Comparison of ENCODE assay signal across 23 cellular contexts in the genomic region with DNA sequence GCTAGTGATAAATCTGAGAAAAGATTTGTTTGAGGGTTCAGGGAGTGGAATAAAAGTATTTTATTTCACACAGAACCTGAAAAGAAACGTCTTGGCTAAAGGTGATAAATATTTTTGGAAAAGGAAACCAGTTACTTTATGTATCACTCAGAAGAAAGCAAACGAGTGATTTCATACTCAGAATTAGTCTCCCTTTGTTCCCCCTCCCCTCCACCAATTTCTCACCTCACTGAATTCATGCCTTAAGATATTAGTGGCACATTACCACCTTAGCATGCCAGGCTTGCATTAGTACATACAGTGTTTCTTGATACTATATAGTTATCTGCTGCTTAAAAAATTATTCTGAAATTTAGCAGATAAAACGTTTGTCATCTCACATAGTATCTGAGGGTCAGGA. TPM values are rescaled to one million over a fixed set of nuclear protein-coding genes. Genes with fewer than 3 reads are reported as not detected.
DNase-seq lines count a peak whose midpoint lies in the region; ATAC-seq, FAIRE-seq and TF ChIP-seq lines count a peak whose summit lies in the region.
"Had no signal": no experiment of that assay in that cellular context is flagged by ENCODE, and none has a peak within 500 bp of the region (broad histone marks: within the 10 kb centered on the region; RNA-seq: fewer than 3 reads in every experiment).

No MANE protein-coding gene starts in this region.

- H3K4me3 ChIP-seq in breast epithelium (no peak overlapping the region), IMR-90 (ENCODE audit: insufficient read depth, low read depth, low read length) (no peak overlapping the region), H1 (ENCODE audit: extremely low read depth in 1 of 4, insufficient read depth in 2 of 4, low read depth in 3 of 4, low read length in 4 of 4) (no peak overlapping the region)
- H3K4me3 ChIP-seq: A549; BLaER1 treated with 17β-estradiol and CSF1 and Interleukin-3, amounts not matched to agents 10 nM and 100 nM had no signal

- H3K9me3 ChIP-seq in breast epithelium (no peaks in the 10 kb centered on the region), IMR-90 (ENCODE audit: control insufficient read depth, insufficient read depth, low read length) (no peaks in the 10 kb centered on the region), H1 (ENCODE audit: insufficient read depth in 2 of 2, low read depth in 1 of 2, low read length in 1 of 2) (peaks cover 5% of the 10 kb centered on the region in 2 experiments; a peak in 1 of 4 replicates)
- H3K9me3 ChIP-seq: BE2C had no signal

- H2AK9ac ChIP-seq in IMR-90 (replicated peaks; ENCODE audit: low read depth, low read length, poor library complexity): no peak overlapping the region

- peaks cover 11 to 73% of the 10 kb centered on the region in 2 experiments for H3K79me2 ChIP-seq in H1 (ENCODE audit: control insufficient read depth in 1 of 2, insufficient read depth in 2 of 2, low read length in 2 of 2)

- H2AK5ac ChIP-seq in IMR-90 (ENCODE audit: low read depth, low read length): no peak overlapping the region
- no peak overlapping the region for H2AK5ac ChIP-seq in H1 (ENCODE audit: low read depth, low read length)

- H3K79me1 ChIP-seq in IMR-90 (ENCODE audit: low read depth in 1 of 2, low read length in 2 of 2) (peaks cover 42 to 44% of the 10 kb centered on the region in 2 experiments), H1 (ENCODE audit: low read depth, low read length) (no peaks in the 10 kb centered on the region; the same call in 1 of the 2 replicates)

- H3K23ac ChIP-seq in IMR-90 (ENCODE audit: low read depth, low read length) (no peak overlapping the region), H1 (ENCODE audit: insufficient read length) (no peak overlapping the region)

- no peaks in the 10 kb centered on the region for H3K23me2 ChIP-seq in H1 (ENCODE audit: low read depth, low read length)

- TF ChIP-seq CTCF in MCF 10A (IDR thresholded peaks at IDR 0.05; ENCODE audit: unreplicated experiment): no peak
- TF ChIP-seq CTCF in breast epithelium (IDR thresholded peaks at IDR 0.05): no peak
- TF ChIP-seq CTCF in IMR-90 (conservative IDR thresholded peaks at IDR 0.05; ENCODE audit: low read depth, low read length): no peak
- TF ChIP-seq CTCF in H1 (IDR thresholded peaks at IDR 0.05; ENCODE audit: control extremely low read depth in 1 of 3, insufficient read depth in 1 of 3, low read depth in 1 of 3, low read length in 3 of 3): no peak

- no peak for TF ChIP-seq EP300 in H1 (IDR thresholded peaks at IDR 0.05; ENCODE audit: borderline replicate concordance in 1 of 2, low read depth in 2 of 2, low read length in 2 of 2)

- peak; percentile 39 for FAIRE-seq in H1 (lab: Jason Lieb, UNC)
- FAIRE-seq: A549, GM12891 had no signal

- H3K56ac ChIP-seq in IMR-90 (ENCODE audit: extremely low read depth, insufficient read depth, low read length) (no peak overlapping the region), H1 (replicated peaks; ENCODE audit: insufficient read length, low read depth, low read length) (no peak overlapping the region)

- TF ChIP-seq RAD21 in IMR-90 (IDR thresholded peaks at IDR 0.05; ENCODE audit: low read length) (no peak), H1 (IDR thresholded peaks at IDR 0.05 in 1 of 2, conservative IDR thresholded peaks at IDR 0.05 in 1 of 2; ENCODE audit: low read depth in 2 of 2, low read length in 2 of 2) (no peak)

- H2BK12ac ChIP-seq in H1 (ENCODE audit: low read depth, low read length): no peak overlapping the region

- H3K4me3 Mint-ChIP-seq in MCF 10A (ENCODE audit: unreplicated experiment): no peak overlapping the region
- H3K4me3 Mint-ChIP-seq: CD14-positive monocyte; CD4-positive, alpha-beta memory T cell had no signal

- H4K91ac ChIP-seq in IMR-90 (ENCODE audit: insufficient read depth, low read depth, low read length) (no peak overlapping the region), H1 (replicated peaks; ENCODE audit: insufficient read length, low read length) (no peak overlapping the region)

- H4K20me1 ChIP-seq in IMR-90 (ENCODE audit: insufficient read depth, low read length) (no peaks in the 10 kb centered on the region), H1 (replicated peaks in 1 of 2; ENCODE audit: control insufficient read depth in 1 of 2, insufficient read depth in 2 of 2, low read length in 2 of 2) (peaks cover 0 to 4% of the 10 kb centered on the region in 2 experiments)

- WGBS in IMR-90 (ENCODE audit: extremely low coverage in 2 of 2, insufficient read length in 1 of 2), 2 experiments: no CpG with 5 or more reads among the region's 3 CpGs
- WGBS in H1 (ENCODE audit: extremely low coverage in 1 of 2, insufficient coverage in 1 of 2, insufficient read length in 1 of 2, insufficient replicate concordance in 2 of 2, low coverage in 1 of 2, low lambda C conversion rate in 2 of 2, missing lambda C conversion rate in 1 of 2), 2 experiments: 80% methylated on average over 3 of the region's 3 CpGs; no CpG with 5 or more reads in 1 of the 2 experiments

- peaks cover 52% of the 10 kb centered on the region for H3K36me3 Mint-ChIP-seq in MCF 10A (ENCODE audit: insufficient read depth, unreplicated experiment)

- in situ Hi-C loops in IMR-90 (cut with MboI; ENCODE audit: low sequenced_read_pairs): no loop called here

- H2AFZ ChIP-seq in IMR-90 (replicated peaks; ENCODE audit: low read length, poor library complexity): no peak overlapping the region
- no peak overlapping the region for H2AFZ ChIP-seq in H1 (ENCODE audit: low read length)

- peak overlapping the region; percentile 7 for H3K27ac Mint-ChIP-seq in MCF 10A (ENCODE audit: low read depth, unreplicated experiment)
- H3K27ac Mint-ChIP-seq: CD14-positive monocyte had no signal

- H3K18ac ChIP-seq in IMR-90 (ENCODE audit: low read depth, low read length): no peak overlapping the region
- H3K18ac ChIP-seq in H1 (ENCODE audit: extremely low read depth, low read length): no peak overlapping the region

- H2BK15ac ChIP-seq in IMR-90 (ENCODE audit: low read depth, low read length): no peak overlapping the region
- H2BK15ac ChIP-seq in H1 (ENCODE audit: low read length): no peak overlapping the region

- BruUV-seq in MCF 10A (replicated peaks; lab: Mats Ljungman, UMichigan) (no TSS peak), IMR-90 (replicated peaks; lab: Mats Ljungman, UMichigan) (no TSS peak)

- intact Hi-C loops in MCF 10A (cut with micrococcal nuclease): no loop called here
- intact Hi-C loops in breast epithelium (cut with DNase I; ENCODE audit: low total_unique reads): no loop called here
- intact Hi-C loops in IMR-90 (cut with micrococcal nuclease): no loop called here

- no peak overlapping the region for H4K5ac ChIP-seq in IMR-90 (ENCODE audit: low read depth, low read length)
- no peak overlapping the region for H4K5ac ChIP-seq in H1 (ENCODE audit: insufficient read length, low read depth, low read length)

- H3K4me1 ChIP-seq in breast epithelium: no peaks in the 10 kb centered on the region
- peaks cover 2% of the 10 kb centered on the region; the same call in 1 of the 2 replicates for H3K4me1 ChIP-seq in IMR-90 (ENCODE audit: control insufficient read depth, insufficient read depth, low read length)
- H3K4me1 ChIP-seq in H1 (replicated peaks in 1 of 4; ENCODE audit: control insufficient read depth in 3 of 4, insufficient read depth in 4 of 4, low read length in 3 of 4): no peaks in the 10 kb centered on the region
- H3K4me1 ChIP-seq: A549; BE2C; BLaER1 treated with 17β-estradiol and CSF1 and Interleukin-3, amounts not matched to agents 10 nM and 100 nM had no signal

- H3K27me3 Mint-ChIP-seq in MCF 10A (ENCODE audit: insufficient read depth, unreplicated experiment): no peaks in the 10 kb centered on the region
- H3K27me3 Mint-ChIP-seq: CD4-positive, alpha-beta memory T cell had no signal

- CTCF ChIA-PET in MCF 10A (lab: Yijun Ruan, JAX) (interaction anchor here (0.7 kb wide), 1 partner anchor 61 kb away, joined by 4 read pairs; no protein-coding TSS in a partner anchor), IMR-90 (lab: Yijun Ruan, JAX) (no interaction called here), H1 (lab: Charles Lee; ENCODE audit: partially characterized antibody) (no interaction called here)

- H3K4ac ChIP-seq in IMR-90 (ENCODE audit: low read depth, low read length) (no peak overlapping the region), H1 (replicated peaks; ENCODE audit: insufficient read length, low read depth, low read length) (no peak overlapping the region)

- no peak overlapping the region for H2BK120ac ChIP-seq in IMR-90 (ENCODE audit: low read depth, low read length)
- H2BK120ac ChIP-seq in H1 (replicated peaks; ENCODE audit: low read depth, low read length): no peak overlapping the region

- 0 out of 2 replicates have a peak overlapping the region, but pooled peaks have one; percentile 7 for H3K14ac ChIP-seq in IMR-90 (replicated peaks; ENCODE audit: low read depth, low read length)
- H3K14ac ChIP-seq in H1 (ENCODE audit: insufficient read length): no peak overlapping the region

- ATAC-seq in GM18502 (IDR thresholded peaks at IDR 0.05; ENCODE audit: poor library complexity, unreplicated experiment) (peak; percentile 50), IMR-90 (ENCODE audit: low read depth) (no peak), GM18517 (IDR thresholded peaks at IDR 0.05; ENCODE audit: unreplicated experiment) (no peak), GM21367 (IDR thresholded peaks at IDR 0.05; ENCODE audit: unreplicated experiment) (no peak)
- ATAC-seq: A549 had no signal

- TF ChIP-seq POLR2A in breast epithelium (IDR thresholded peaks at IDR 0.05) (no peak), IMR-90 (IDR thresholded peaks at IDR 0.05; ENCODE audit: low read depth, low read length) (no peak), H1 (IDR thresholded peaks at IDR 0.05; ENCODE audit: control extremely low read depth in 1 of 2, low read depth in 2 of 2, low read length in 2 of 2) (no peak)

- no peak overlapping the region for H3K27ac ChIP-seq in breast epithelium
- H3K27ac ChIP-seq in IMR-90 (ENCODE audit: insufficient read depth, low read length): no peak overlapping the region
- H3K27ac ChIP-seq in H1 (ENCODE audit: low read depth, low read length): no peak overlapping the region
- H3K27ac ChIP-seq: A549; BLaER1 treated with 17β-estradiol and CSF1 and Interleukin-3, amounts not matched to agents 10 nM and 100 nM had no signal

- H2BK20ac ChIP-seq in IMR-90 (ENCODE audit: low read depth, low read length): no peak overlapping the region
- H2BK20ac ChIP-seq in H1 (ENCODE audit: low read length): no peak overlapping the region

- no peaks in the 10 kb centered on the region for H3K36me3 ChIP-seq in breast epithelium
- peaks cover 2% of the 10 kb centered on the region; the same call in 1 of the 2 replicates for H3K36me3 ChIP-seq in IMR-90 (ENCODE audit: control insufficient read depth, insufficient read depth, low read length)
- peaks cover 2 to 37% (median 20%) of the 10 kb centered on the region in 4 experiments; a peak in 6 of 8 replicates for H3K36me3 ChIP-seq in H1 (ENCODE audit: control insufficient read depth in 2 of 4, insufficient read depth in 4 of 4, low read length in 3 of 4)

- H4K8ac ChIP-seq in IMR-90 (ENCODE audit: low read depth in 2 of 2, low read length in 2 of 2): no peak overlapping the region
- H4K8ac ChIP-seq in H1 (ENCODE audit: extremely low read depth, insufficient read depth, low read length): no peak overlapping the region

- H3K9ac ChIP-seq in IMR-90 (ENCODE audit: low read depth, low read length) (no peak overlapping the region), H1 (replicated peaks in 1 of 4; ENCODE audit: extremely low read depth in 1 of 4, low read depth in 3 of 4, low read length in 3 of 4) (no peak overlapping the region)
- H3K9ac ChIP-seq: BLaER1 treated with 17β-estradiol and CSF1 and Interleukin-3, amounts not matched to agents 10 nM and 100 nM had no signal

- no peak for DNase-seq in MCF 10A (ENCODE audit: unreplicated experiment)
- DNase-seq in breast epithelium (ENCODE audit: low spot score in 2 of 2): no peak
- no peak for DNase-seq in IMR-90
- no peak for DNase-seq in H1 (ENCODE audit: low read depth in 1 of 2, low spot score in 2 of 2)
- DNase-seq in activated CD4-positive, CD25-positive, alpha-beta regulatory T cell treated with anti-CD3 and anti-CD28 coated beads, Interleukin-2, amount 50 U/mL, for 72 hours: no peak
- DNase-seq: 8988T; ACHN; AML-193; BE2C; Caco-2; CD4-positive, alpha-beta memory T cell; DMS153; DND-41; GOT3; H7; HCEC 1CT had no signal

- H2BK5ac ChIP-seq in IMR-90 (ENCODE audit: low read depth, low read length, poor library complexity, severe bottlenecking): no peak overlapping the region
- H2BK5ac ChIP-seq in H1 (ENCODE audit: low read depth, low read length): no peak overlapping the region

- no peaks in the 10 kb centered on the region for H3K9me3 Mint-ChIP-seq in MCF 10A (ENCODE audit: unreplicated experiment)

- peaks cover 3% of the 10 kb centered on the region for H3K9me1 ChIP-seq in IMR-90 (ENCODE audit: insufficient read depth, low read length)

- dilution Hi-C loops in IMR-90 (cut with HindIII; ENCODE audit: low sequenced_read_pairs, unreplicated experiment): no loop called here

- H3K27me3 ChIP-seq in breast epithelium (no peaks in the 10 kb centered on the region), IMR-90 (ENCODE audit: control insufficient read depth, insufficient read depth, low read length) (no peaks in the 10 kb centered on the region), H1 (replicated peaks in 1 of 4; ENCODE audit: control insufficient read depth in 3 of 4, extremely low read depth in 1 of 4, insufficient read depth in 3 of 4, low read length in 3 of 4) (peaks cover 0 to 1% (median 0%) of the 10 kb centered on the region in 4 experiments; a peak in 1 of 7 replicates)
- H3K27me3 ChIP-seq: BE2C; BLaER1 treated with 17β-estradiol and CSF1 and Interleukin-3, amounts not matched to agents 10 nM and 100 nM had no signal

- H3K4me2 ChIP-seq in IMR-90 (ENCODE audit: low read depth, low read length) (no peak overlapping the region), H1 (ENCODE audit: insufficient read depth in 1 of 2, low read depth in 2 of 2, low read length in 2 of 2) (no peak overlapping the region)
- H3K4me2 ChIP-seq: A549; BLaER1 treated with 17β-estradiol and CSF1 and Interleukin-3, amounts not matched to agents 10 nM and 100 nM had no signal

- POLR2A ChIA-PET in MCF 10A (lab: Yijun Ruan, JAX): no interaction called here
- POLR2A ChIA-PET in IMR-90 (lab: Charles Lee; ENCODE audit: unreplicated experiment): no interaction called here
- POLR2A ChIA-PET in H1 (lab: Charles Lee; ENCODE audit: partially characterized antibody): no interaction called here

- peaks cover 6% of the 10 kb centered on the region for H3K4me1 Mint-ChIP-seq in MCF 10A (ENCODE audit: insufficient read depth, unreplicated experiment)
- H3K4me1 Mint-ChIP-seq: CD14-positive monocyte had no signal

RNA-seq across cellular contexts. Expression of a gene that starts 28.2 kb away (rescaled TPM):
- total RNA-seq in MCF 10A (2022) (34.1 and 34.7 TPM in 2 replicates), breast epithelium (10 to 100 TPM; 12.3 to 22.2 (median 12.5) TPM), IMR-90 (2012; rRNA removed) (19.4 and 41.1 TPM in 2 replicates)
- polyA plus RNA-seq in IMR-90 (2012; rRNA removed) (6.9 and 9.6 TPM in 2 replicates), H1 (2011; rRNA removed) (5.7 and 9.2 TPM in 2 replicates)
- 0.59 and 1.5 TPM in 2 replicates for polyA plus RNA-seq in IMR-90 (2012; cell fraction: cytosol; rRNA removed)
- 1.9 and 16.3 TPM in 2 replicates for polyA plus RNA-seq in IMR-90 (2012; cell fraction: nucleus; rRNA removed; ENCODE audit: low replicate concordance)
- total RNA-seq in H1 (2021; fragmentation: NEBNext Ultra II Directional; extraction: Animal tissue kit (Norgen Biotek cat#: 25700)): 72.0 and 75.9 TPM in 2 replicates
- 16.2 TPM for polyA plus RNA-seq in H1 (2011; cell fraction: cytosol; rRNA removed)
- 6.8 TPM for polyA plus RNA-seq in H1 (2011; cell fraction: nucleus; rRNA removed)
- 17.0 to 48.6 TPM (median 29.4 TPM) in 4 replicates for polyA plus RNA-seq in H1 (2012, experiment 1 of 2)
- 1.3 TPM for polyA plus RNA-seq in H1 (2012, experiment 2 of 2)
- polyA plus RNA-seq in H1 (2013, experiment 1 of 2): 103 TPM
- polyA plus RNA-seq in H1 (2013, experiment 2 of 2): 113 TPM
- polyA minus RNA-seq in H1 (2011; rRNA and poly(A)+ RNA removed): 28.0 and 37.5 TPM in 2 replicates
- 35.2 TPM for polyA minus RNA-seq in H1 (2011; cell fraction: cytosol; rRNA and poly(A)+ RNA removed)
- polyA minus RNA-seq in H1 (2011; cell fraction: nucleus; rRNA and poly(A)+ RNA removed): 48.0 TPM

RNA-seq across cellular contexts. Expression of a gene that starts 35.0 kb away (rescaled TPM):
- total RNA-seq in MCF 10A (2022) (113 and 126 TPM in 2 replicates), breast epithelium (10 to 100 TPM; 64.6 to 93.1 (median 73.5) TPM), IMR-90 (2012; rRNA removed) (74.0 and 143 TPM in 2 replicates)
- polyA plus RNA-seq in IMR-90 (2012; rRNA removed) (43.2 and 51.4 TPM in 2 replicates), H1 (2011; rRNA removed) (19.6 and 32.8 TPM in 2 replicates)
- 6.2 and 8.8 TPM in 2 replicates for polyA plus RNA-seq in IMR-90 (2012; cell fraction: cytosol; rRNA removed)
- polyA plus RNA-seq in IMR-90 (2012; cell fraction: nucleus; rRNA removed; ENCODE audit: low replicate concordance): 6.4 and 72.5 TPM in 2 replicates
- total RNA-seq in H1 (2021; fragmentation: NEBNext Ultra II Directional; extraction: Animal tissue kit (Norgen Biotek cat#: 25700)): 64.5 and 65.6 TPM in 2 replicates
- 40.3 TPM for polyA plus RNA-seq in H1 (2011; cell fraction: cytosol; rRNA removed)
- 12.4 TPM for polyA plus RNA-seq in H1 (2011; cell fraction: nucleus; rRNA removed)
- polyA plus RNA-seq in H1 (2012, experiment 1 of 2): 34.9 to 59.7 TPM (median 37.5 TPM) in 4 replicates
- polyA plus RNA-seq in H1 (2012, experiment 2 of 2): 4.6 TPM
- 88.6 TPM for polyA plus RNA-seq in H1 (2013, experiment 1 of 2)
- polyA plus RNA-seq in H1 (2013, experiment 2 of 2): 94.3 TPM
- polyA minus RNA-seq in H1 (2011; rRNA and poly(A)+ RNA removed): 56.7 and 74.6 TPM in 2 replicates
- 41.0 TPM for polyA minus RNA-seq in H1 (2011; cell fraction: cytosol; rRNA and poly(A)+ RNA removed)
- polyA minus RNA-seq in H1 (2011; cell fraction: nucleus; rRNA and poly(A)+ RNA removed): 152 TPM
